ENCODE assay signal across 11 cellular contexts in the genomic region with DNA sequence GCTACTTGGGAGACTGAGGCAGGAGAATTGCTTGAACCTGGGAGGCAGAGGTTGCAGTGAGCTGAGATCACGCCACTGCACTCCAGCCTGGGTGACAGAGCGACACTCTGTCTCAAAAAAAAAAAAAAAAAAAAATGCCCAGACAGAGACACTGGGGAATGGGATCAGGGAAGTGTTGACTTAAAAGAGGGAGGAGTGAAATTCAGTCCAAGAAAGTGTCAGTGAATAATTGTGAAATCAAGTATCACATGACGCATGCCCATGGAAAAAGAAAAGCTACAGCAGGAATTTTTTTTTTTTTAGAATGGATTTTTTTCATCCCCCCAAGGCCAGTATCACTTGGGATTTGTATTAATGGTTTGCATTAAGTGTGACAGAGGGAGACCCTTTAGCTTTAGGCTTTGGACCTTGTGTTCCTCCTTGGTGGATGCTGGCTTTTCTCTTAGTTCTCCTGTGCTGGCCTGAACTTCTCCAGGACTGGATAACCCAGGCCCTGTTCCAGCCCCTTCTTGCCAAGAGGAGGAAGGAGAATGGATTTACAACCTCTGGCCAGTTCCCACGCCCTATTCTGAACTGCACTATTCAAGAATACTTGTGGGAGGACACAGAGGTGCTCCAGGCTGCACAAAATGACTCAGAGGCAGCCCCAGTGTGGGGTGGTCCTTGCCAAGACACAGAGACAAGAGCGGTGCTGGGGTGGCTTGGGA. TPM values are rescaled to one million over a fixed set of nuclear protein-coding genes. Genes with fewer than 3 reads are reported as not detected.
A peak's percentile ranks its signal among the peaks of the same experiment; 100 is the strongest.
DNase-seq lines count a peak whose midpoint lies in the region; ATAC-seq and TF ChIP-seq lines count a peak whose summit lies in the region.
"Had no signal": no experiment of that assay in that cellular context is flagged by ENCODE, and none has a peak within 500 bp of the region (broad histone marks: within the 10 kb centered on the region; RNA-seq: fewer than 3 reads in every experiment).

No MANE protein-coding gene starts in this region.

- H3K4me3 ChIP-seq in SK-N-MC: no peak overlapping the region

- intact Hi-C loops in head of caudate nucleus (cut with DNase I): no loop called here
- intact Hi-C loops in CD14-positive monocyte (cut with micrococcal nuclease): no loop called here

- H3K9me3 Mint-ChIP-seq in CD14-positive monocyte: no peaks in the 10 kb centered on the region
- H3K9me3 Mint-ChIP-seq: activated naive CD4-positive, alpha-beta T cell treated with anti-CD3 and anti-CD28 coated beads for 36 hours; CD8-positive, alpha-beta T cell had no signal

- H3K9ac ChIP-seq in SK-N-MC (ENCODE audit: insufficient read length): no peak overlapping the region

- peak overlapping the region in 2 of 7 donors; percentile 32 to 41 for H3K27ac Mint-ChIP-seq in CD14-positive monocyte
- H3K27ac Mint-ChIP-seq: activated naive CD4-positive, alpha-beta T cell treated with anti-CD3 and anti-CD28 coated beads for 36 hours; CD8-positive, alpha-beta T cell had no signal

- DNase-seq in AG08396 (ENCODE audit: low spot score): peak; percentile 36
- no peak for DNase-seq in SK-N-MC (ENCODE audit: low read depth, low spot score)
- peak in 27 of 42 donors; percentile 8 to 81 (median 43) for DNase-seq in head of caudate nucleus
- no peak for DNase-seq in omental fat pad (ENCODE audit: low spot score)
- no peak for DNase-seq in G401 (ENCODE audit: low spot score)
- no peak for DNase-seq in HUDEP-2 (lab: John Stamatoyannopoulos, UW; ENCODE audit: unreplicated experiment in 76 of 76)
- DNase-seq in CD14-positive monocyte (ENCODE audit: low spot score): no peak
- DNase-seq: activated naive CD4-positive, alpha-beta T cell treated with anti-CD3 and anti-CD28 coated beads for 36 hours; CD8-positive, alpha-beta T cell; SIG-M5 had no signal

- H3K36me3 Mint-ChIP-seq in CD14-positive monocyte: no peaks in the 10 kb centered on the region
- H3K36me3 Mint-ChIP-seq: CD8-positive, alpha-beta T cell had no signal

- no peaks in the 10 kb centered on the region for H3K36me3 ChIP-seq in SK-N-MC (ENCODE audit: insufficient read depth, low read length)

- TF ChIP-seq CTCF in omental fat pad (IDR thresholded peaks at IDR 0.05): no peak
- TF ChIP-seq CTCF in CD14-positive monocyte (IDR thresholded peaks at IDR 0.05): no peak

- no peak overlapping the region for H3K4me3 Mint-ChIP-seq in CD14-positive monocyte
- H3K4me3 Mint-ChIP-seq: activated naive CD4-positive, alpha-beta T cell treated with anti-CD3 and anti-CD28 coated beads for 36 hours; CD8-positive, alpha-beta T cell had no signal

- H3K27ac ChIP-seq in SK-N-MC: peak overlapping the region; percentile 74

- peaks cover 13% of the 10 kb centered on the region for H3K4me1 Mint-ChIP-seq in CD14-positive monocyte

- ATAC-seq in omental fat pad (ENCODE audit: low FRiP score) (peak; percentile 83), HG03460 (IDR thresholded peaks at IDR 0.05; ENCODE audit: unreplicated experiment) (no peak)
- ATAC-seq: CD8-positive, alpha-beta T cell had no signal

- peaks cover 0 to 5% (median 4%) of the 10 kb centered on the region in 3 donors for H3K27me3 Mint-ChIP-seq in CD14-positive monocyte (ENCODE audit: low read depth in 3 of 3)

- no peaks in the 10 kb centered on the region for H3K9me3 ChIP-seq in SK-N-MC (ENCODE audit: low read depth, low read length)

- in situ Hi-C loops in G401 (cut with HindIII; ENCODE audit: low sequenced_read_pairs): loop anchor here (25.0 kb wide), 1 partner anchor 172 kb away; no protein-coding TSS in a partner anchor

RNA-seq across cellular contexts. Expression of a gene that starts 36.7 kb away (rescaled TPM):
- 1 to 10 TPM in 2 of 4 donors, under 1 TPM in 2; 0.36 to 1.8 (median 1.1) TPM for total RNA-seq in omental fat pad
- 0.27 and 0.62 TPM in 2 replicates for total RNA-seq in G401 (2014; rRNA removed; shearing (Covaris generic))
- polyA plus RNA-seq in CD14-positive monocyte: under 1 TPM in 1 of 2 donors, not detected in 1; 0.12 TPM

RNA-seq across cellular contexts. Expression of a gene that starts 50.0 kb away (rescaled TPM):
- total RNA-seq in omental fat pad: 10 to 100 TPM; 55.5 to 81.7 (median 71.6) TPM
- total RNA-seq in G401 (2014; rRNA removed; shearing (Covaris generic)): 105 and 114 TPM in 2 replicates
- 10 to 100 TPM; 18.9 to 20.3 TPM for polyA plus RNA-seq in CD14-positive monocyte

Comparison
In these comparisons a context has a peak if more than half of its experiments do, and no peak if none do; other contexts are left out.
1. DNase-seq: peak in AG08396 (single experiment) and head of caudate nucleus (27 of 42); none in SK-N-MC (single experiment), omental fat pad (single experiment), G401 (single experiment), HUDEP-2 (0 of 76) and CD14-positive monocyte (single experiment).